8 cellular contexts compared by ENCODE assay signal in the genomic region with DNA sequence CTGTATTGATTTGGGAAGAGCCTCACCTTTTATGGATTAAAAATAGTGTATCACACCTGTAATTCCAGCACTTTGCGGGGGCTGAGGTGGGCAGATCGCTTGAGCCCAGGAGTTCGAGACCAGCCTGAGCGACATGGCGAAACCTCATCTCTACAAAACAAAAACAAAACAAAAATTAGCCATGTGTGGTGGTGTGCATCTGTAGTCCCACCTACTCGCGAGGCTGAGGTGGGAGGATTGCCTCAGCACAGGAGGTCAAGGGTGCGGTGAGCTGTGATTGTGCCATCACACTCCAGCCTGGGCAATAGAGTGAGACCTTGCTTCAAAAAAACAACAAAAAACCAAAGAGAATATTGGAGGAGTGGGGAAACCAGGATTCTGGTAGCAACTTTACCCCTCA.
"Had no signal": no experiment of that assay in that cellular context is flagged by ENCODE, and none has a peak within 500 bp of the region (broad histone marks: within the 10 kb centered on the region; RNA-seq: fewer than 3 reads in every experiment).

No MANE protein-coding gene starts in this region.

- DNase-seq: GDM1, GF-D8 had no signal

- ATAC-seq: GM12878 had no signal

- H3K4me3 ChIP-seq: GM12878 had no signal

- FAIRE-seq: G401.6, GM12878, GM12891, GM12892, GM18507, GM19239 had no signal
